In genomic region chr15:92725171-92725570, GRCh38 we compare ENCODE assay signal across 30 cellular contexts.
"Had no signal": no experiment of that assay in that cellular context is flagged by ENCODE, and none has a peak within 500 bp of the region (broad histone marks: within the 10 kb centered on the region; RNA-seq: fewer than 3 reads in every experiment).

No MANE protein-coding gene starts in this region.

- H3K9me3 Mint-ChIP-seq: activated CD4-positive, alpha-beta memory T cell treated with anti-CD3 and anti-CD28 coated beads, Interleukin-2, amount 10 ng/mL, durations not matched to agents 7 days and 5 days; activated naive CD4-positive, alpha-beta T cell treated with anti-CD3 and anti-CD28 coated beads, Interleukin-2, amount 10 ng/mL, durations not matched to agents 7 days and 5 days; activated T-cell treated with anti-CD3 and anti-CD28 coated beads, Interleukin-2, amount 50 U/mL, for 24 hours; immature natural killer cell; natural killer cell; stimulated activated naive CD8-positive, alpha-beta T cell treated with anti-CD3 and anti-CD28 coated beads, Interleukin-15, Interleukin-2, amounts not matched to agents 100 ng/mL and 50 ng/mL, for 24 hours had no signal

- H3K27me3 ChIP-seq: ascending aorta, brain microvascular endothelial cell, left lung, neural progenitor cell, right lobe of liver, uterus had no signal

- H3K4me1 ChIP-seq: ascending aorta, left lung, lower lobe of right lung, right lobe of liver, uterus had no signal

- H3K4me3 ChIP-seq: ascending aorta, left lung, lower lobe of right lung, neural progenitor cell, right lobe of liver, skin epidermis, thoracic aorta, uterus had no signal

- H2AFZ ChIP-seq: neural progenitor cell had no signal

- H3K27me3 Mint-ChIP-seq: activated T-cell treated with anti-CD3 and anti-CD28 coated beads, Interleukin-2, amount 50 U/mL, for 24 hours; stimulated activated naive CD8-positive, alpha-beta T cell treated with anti-CD3 and anti-CD28 coated beads, Interleukin-15, Interleukin-2, amounts not matched to agents 100 ng/mL and 50 ng/mL, for 24 hours had no signal

- DNase-seq: activated CD4-positive, alpha-beta memory T cell treated with anti-CD3 and anti-CD28 coated beads, Interleukin-2, amount 10 ng/mL, durations not matched to agents 7 days and 5 days; activated CD4-positive, alpha-beta T cell treated with anti-CD3 and anti-CD28 coated beads, Interleukin-2, amount 10 ng/mL, durations not matched to agents 7 days and 5 days; activated CD4-positive, CD25-positive, alpha-beta regulatory T cell treated with anti-CD3 and anti-CD28 coated beads, Interleukin-2, amount 50 U/mL, for 72 hours; activated CD8-positive, alpha-beta memory T cell treated with anti-CD3 and anti-CD28 coated beads, Interleukin-2, amount 50 U/mL, for 48 hours; activated gamma-delta T cell; activated naive CD4-positive, alpha-beta T cell treated with anti-CD3 and anti-CD28 coated beads, Interleukin-2, amount 10 ng/mL, durations not matched to agents 7 days and 5 days; activated naive CD8-positive, alpha-beta T cell treated with anti-CD3 and anti-CD28 coated beads, Interleukin-2, amount 10 ng/mL, durations not matched to agents 7 days and 5 days; activated T-cell treated with anti-CD3 and anti-CD28 coated beads, Interleukin-2, amount 50 U/mL, for 24 hours; brain microvascular endothelial cell; caudate nucleus; head of caudate nucleus; hypothalamus; immature natural killer cell; kidney; left lung; lower lobe of right lung; mesendoderm; natural killer cell; right lobe of liver; stimulated activated CD4-positive, alpha-beta T cell treated with anti-CD3 and anti-CD28 coated beads, Interleukin-12 subunit alpha, Interleukin-12 subunit beta, amount 100 ng/mL, for 4 hours; stimulated activated CD4-positive, alpha-beta T cell treated with anti-CD3 and anti-CD28 coated beads, Interleukin-4, amount 100 ng/mL, for 1 hour; T-helper 1 cell; trophoblast cell; uterus had no signal

- H3K4me3 Mint-ChIP-seq: activated CD4-positive, alpha-beta memory T cell treated with anti-CD3 and anti-CD28 coated beads, Interleukin-2, amount 10 ng/mL, durations not matched to agents 7 days and 5 days; activated CD4-positive, alpha-beta T cell treated with anti-CD3 and anti-CD28 coated beads, Interleukin-2, amount 10 ng/mL, durations not matched to agents 7 days and 5 days; activated naive CD4-positive, alpha-beta T cell treated with anti-CD3 and anti-CD28 coated beads, Interleukin-2, amount 10 ng/mL, durations not matched to agents 7 days and 5 days; activated naive CD8-positive, alpha-beta T cell treated with anti-CD3 and anti-CD28 coated beads, Interleukin-2, amount 10 ng/mL, durations not matched to agents 7 days and 5 days; activated T-cell treated with anti-CD3 and anti-CD28 coated beads, Interleukin-2, amount 50 U/mL, for 24 hours; immature natural killer cell; natural killer cell; neural progenitor cell; stimulated activated naive CD8-positive, alpha-beta T cell treated with anti-CD3 and anti-CD28 coated beads, Interleukin-15, Interleukin-2, amounts not matched to agents 100 ng/mL and 50 ng/mL, for 24 hours had no signal

- H3K4me2 ChIP-seq: neural progenitor cell had no signal

- H3K9me3 ChIP-seq: ascending aorta, lower lobe of right lung, right lobe of liver, thoracic aorta, uterus had no signal

- H3K36me3 ChIP-seq: ascending aorta, brain microvascular endothelial cell, left lung, lower lobe of right lung, neural progenitor cell, right lobe of liver, thoracic aorta, uterus had no signal

- H3K27ac ChIP-seq: ascending aorta, brain microvascular endothelial cell, epithelial cell of prostate, left lung, lower lobe of right lung, neural progenitor cell, right lobe of liver, skin epidermis, thoracic aorta, uterus had no signal

- H3K27ac Mint-ChIP-seq: activated CD4-positive, alpha-beta memory T cell treated with anti-CD3 and anti-CD28 coated beads, Interleukin-2, amount 10 ng/mL, durations not matched to agents 7 days and 5 days; activated CD4-positive, alpha-beta T cell treated with anti-CD3 and anti-CD28 coated beads, Interleukin-2, amount 10 ng/mL, durations not matched to agents 7 days and 5 days; activated naive CD4-positive, alpha-beta T cell treated with anti-CD3 and anti-CD28 coated beads, Interleukin-2, amount 10 ng/mL, durations not matched to agents 7 days and 5 days; activated naive CD8-positive, alpha-beta T cell treated with anti-CD3 and anti-CD28 coated beads, Interleukin-2, amount 10 ng/mL, durations not matched to agents 7 days and 5 days; activated T-cell treated with anti-CD3 and anti-CD28 coated beads, Interleukin-2, amount 50 U/mL, for 24 hours; immature natural killer cell; natural killer cell; neural progenitor cell; stimulated activated naive CD8-positive, alpha-beta T cell treated with anti-CD3 and anti-CD28 coated beads, Interleukin-15, Interleukin-2, amounts not matched to agents 100 ng/mL and 50 ng/mL, for 24 hours had no signal

- H3K4me1 Mint-ChIP-seq: immature natural killer cell had no signal

- H3K9ac ChIP-seq: neural progenitor cell had no signal

- H3K36me3 Mint-ChIP-seq: activated naive CD4-positive, alpha-beta T cell treated with anti-CD3 and anti-CD28 coated beads, Interleukin-2, amount 10 ng/mL, durations not matched to agents 7 days and 5 days; activated naive CD8-positive, alpha-beta T cell treated with anti-CD3 and anti-CD28 coated beads, Interleukin-2, amount 10 ng/mL, durations not matched to agents 7 days and 5 days; natural killer cell had no signal

- ATAC-seq: left lung, lower lobe of right lung, natural killer cell, right lobe of liver had no signal
